16 cellular contexts compared by ENCODE assay signal in the genomic region with DNA sequence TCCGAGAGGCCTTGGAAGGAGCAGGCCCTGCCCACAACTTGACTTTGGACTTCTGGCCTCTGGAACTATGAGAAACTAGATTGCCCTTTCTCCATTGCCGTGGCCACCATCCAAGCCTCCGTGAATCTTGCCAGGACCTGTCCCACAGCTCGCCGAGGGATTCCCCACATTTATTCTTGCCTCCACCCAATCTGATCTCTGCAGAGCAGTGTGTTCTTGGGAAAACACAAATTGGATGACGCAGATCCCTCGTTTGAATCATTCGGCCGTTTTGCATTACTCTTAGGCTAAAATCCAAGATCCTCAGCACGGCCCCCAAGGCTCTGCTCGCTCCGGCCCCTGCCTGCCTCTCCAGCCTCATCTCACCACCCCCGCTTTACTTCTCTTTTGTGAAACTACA.
DNase-seq lines count a peak whose midpoint lies in the region; ATAC-seq and TF ChIP-seq lines count a peak whose summit lies in the region.
"Had no signal": no experiment of that assay in that cellular context is flagged by ENCODE, and none has a peak within 500 bp of the region (broad histone marks: within the 10 kb centered on the region; RNA-seq: fewer than 3 reads in every experiment).

No MANE protein-coding gene starts in this region.

- TF ChIP-seq CTCF in neural crest cell (conservative IDR thresholded peaks at IDR 0.05) = no peak

- H3K27me3 Mint-ChIP-seq in neural crest cell (ENCODE audit: low read depth) = no peaks in the 10 kb centered on the region
- H3K27me3 Mint-ChIP-seq in activated naive CD4-positive, alpha-beta T cell treated with anti-CD3 and anti-CD28 coated beads for 36 hours (ENCODE audit: low read depth) = peaks cover 6% of the 10 kb centered on the region

- H3K27me3 ChIP-seq in MG63 (no peaks in the 10 kb centered on the region), aorta (ENCODE audit: control insufficient read depth in 1 of 2, insufficient read depth in 2 of 2, low read length in 1 of 2) (no peaks in the 10 kb centered on the region)
- H3K27me3 ChIP-seq: BLaER1 had no signal

- DNase-seq in MG63 (peak; percentile 9), epithelial cell of prostate (ENCODE audit: low read depth, low spot score) (peak; percentile 34), neural crest cell (ENCODE audit: low read depth, low spot score) (no peak), aorta (peak; percentile 54 to 82), DMS114 treated with DMSO at 0.1 percent for 48 hours (lab: John Stamatoyannopoulos, UW; ENCODE audit: unreplicated experiment) (no peak)
- no peak for DNase-seq in activated naive CD4-positive, alpha-beta T cell treated with anti-CD3 and anti-CD28 coated beads for 36 hours
- DNase-seq: DMS153, HCEC 1CT, IMR-90, Kasumi-1, MV-4-11, NCI-H1436 treated with DMSO at 0.1 percent for 48 hours, NCI-H2081 treated with DMSO at 0.1 percent for 48 hours, NCI-H524 had no signal

- peaks cover 12% of the 10 kb centered on the region for H3K4me1 Mint-ChIP-seq in neural crest cell
- peaks cover 5% of the 10 kb centered on the region for H3K4me1 Mint-ChIP-seq in activated naive CD4-positive, alpha-beta T cell treated with anti-CD3 and anti-CD28 coated beads for 36 hours (ENCODE audit: low read depth)

- H3K36me3 ChIP-seq in MG63 = no peaks in the 10 kb centered on the region
- no peaks in the 10 kb centered on the region for H3K36me3 ChIP-seq in aorta (ENCODE audit: control insufficient read depth in 1 of 2, insufficient read depth in 2 of 2, low read length in 1 of 2)
- H3K36me3 ChIP-seq: BLaER1 had no signal

- H3K36me3 Mint-ChIP-seq in neural crest cell (ENCODE audit: low read depth) = peaks cover 7% of the 10 kb centered on the region
- H3K36me3 Mint-ChIP-seq in activated naive CD4-positive, alpha-beta T cell treated with anti-CD3 and anti-CD28 coated beads for 36 hours (ENCODE audit: low read depth) = no peaks in the 10 kb centered on the region

- no peak overlapping the region for H3K4me3 Mint-ChIP-seq in neural crest cell
- H3K4me3 Mint-ChIP-seq in activated naive CD4-positive, alpha-beta T cell treated with anti-CD3 and anti-CD28 coated beads for 36 hours = no peak overlapping the region

- ATAC-seq in aorta (ENCODE audit: low FRiP score) = no peak
- no peak for ATAC-seq in GM21528 (IDR thresholded peaks at IDR 0.05; ENCODE audit: low FRiP score, unreplicated experiment)

- H3K27ac ChIP-seq in epithelial cell of prostate (peak overlapping the region; percentile 76), aorta (ENCODE audit: low read depth in 1 of 2, low read length in 2 of 2) (no peak overlapping the region)
- H3K27ac ChIP-seq: BLaER1 had no signal

- 89 to 90% methylated on average over 12 to 13 of the region's 13 CpGs for WGBS in aorta, 2 donors

- peaks cover 13% of the 10 kb centered on the region for H3K9me3 Mint-ChIP-seq in neural crest cell
- H3K9me3 Mint-ChIP-seq in activated naive CD4-positive, alpha-beta T cell treated with anti-CD3 and anti-CD28 coated beads for 36 hours = no peaks in the 10 kb centered on the region

- H3K4me3 ChIP-seq in MG63 (no peak overlapping the region), aorta (ENCODE audit: low read length in 2 of 2) (no peak overlapping the region)
- H3K4me3 ChIP-seq: BLaER1 had no signal

- CTCF ChIA-PET in activated naive CD4-positive, alpha-beta T cell treated with anti-CD3 and anti-CD28 coated beads for 36 hours (lab: Charles Lee) = no interaction called here

- peak overlapping the region; percentile 93 for H3K27ac Mint-ChIP-seq in neural crest cell (ENCODE audit: unreplicated experiment)
- H3K27ac Mint-ChIP-seq in activated naive CD4-positive, alpha-beta T cell treated with anti-CD3 and anti-CD28 coated beads for 36 hours = no peak overlapping the region

- intact Hi-C loops in aorta (cut with DNase I) = no loop called here
- intact Hi-C loops in activated naive CD4-positive, alpha-beta T cell treated with anti-CD3 and anti-CD28 coated beads for 36 hours (cut with micrococcal nuclease) = no loop called here

- no peaks in the 10 kb centered on the region for H3K9me3 ChIP-seq in MG63
- peaks cover 2% of the 10 kb centered on the region for H3K9me3 ChIP-seq in aorta (ENCODE audit: control insufficient read depth, low read length)

- no peaks in the 10 kb centered on the region for H3K4me1 ChIP-seq in aorta (ENCODE audit: control insufficient read depth in 1 of 2, insufficient read depth in 2 of 2, low read length in 2 of 2)

Comparison
In these comparisons a context has a peak if more than half of its experiments do, and no peak if none do; other contexts are left out.
1. DNase-seq: peak in MG63 (single experiment), epithelial cell of prostate (single experiment) and aorta (2 of 2); none in neural crest cell (single experiment), activated naive CD4-positive, alpha-beta T cell treated with anti-CD3 and anti-CD28 coated beads for 36 hours (single experiment) and DMS114 treated with DMSO at 0.1 percent for 48 hours (single experiment).